In genomic region chr4:70984587-70984986, GRCh38 we compare ENCODE assay signal across 19 cellular contexts. TPM values are rescaled to one million over a fixed set of nuclear protein-coding genes. Genes with fewer than 3 reads are reported as not detected.
DNase-seq lines count a peak whose midpoint lies in the region; ATAC-seq and TF ChIP-seq lines count a peak whose summit lies in the region.
"Had no signal": no experiment of that assay in that cellular context is flagged by ENCODE, and none has a peak within 500 bp of the region (broad histone marks: within the 10 kb centered on the region; RNA-seq: fewer than 3 reads in every experiment).

No MANE protein-coding gene starts in this region.

- H3K4me2 ChIP-seq in Loucy (ENCODE audit: low read depth, low read length, poor library complexity, severe bottlenecking), result no peak overlapping the region
- H3K4me2 ChIP-seq: BLaER1, GM23338, KMS-11 had no signal

- H3K27ac Mint-ChIP-seq in effector memory CD8-positive, alpha-beta T cell, result no peak overlapping the region
- H3K27ac Mint-ChIP-seq in Caco-2 (ENCODE audit: unreplicated experiment), result no peak overlapping the region
- H3K27ac Mint-ChIP-seq: GM23338 had no signal

- no peaks in the 10 kb centered on the region for H3K9me3 Mint-ChIP-seq in effector memory CD8-positive, alpha-beta T cell
- H3K9me3 Mint-ChIP-seq in Caco-2 (ENCODE audit: unreplicated experiment), result no peaks in the 10 kb centered on the region
- H3K9me3 Mint-ChIP-seq: CD8-positive, alpha-beta memory T cell; GM23338 had no signal

- BruUV-seq in Caco-2 (replicated peaks; lab: Mats Ljungman, UMichigan), result no TSS peak

- no peaks in the 10 kb centered on the region for H4K20me1 ChIP-seq in Loucy (ENCODE audit: insufficient read depth, low read length, poor library complexity, severe bottlenecking)
- H4K20me1 ChIP-seq: BLaER1 had no signal

- intact Hi-C loops in Caco-2 (cut with micrococcal nuclease; ENCODE audit: unreplicated experiment), result no loop called here

- peaks cover 11% of the 10 kb centered on the region for H3K36me3 ChIP-seq in Loucy (ENCODE audit: insufficient read depth, low read length)
- no peaks in the 10 kb centered on the region for H3K36me3 ChIP-seq in Caco-2 (ENCODE audit: control insufficient read depth, insufficient read depth, low read length)
- H3K36me3 ChIP-seq: HAP-1 had no signal

- in situ Hi-C loops in G401 (cut with HindIII; ENCODE audit: low sequenced_read_pairs), result no loop called here

- POLR2A ChIA-PET in Caco-2 (lab: Charles Lee), result no interaction called here

- no peaks in the 10 kb centered on the region for H3F3A ChIP-seq in Loucy (ENCODE audit: low read depth)

- H3K79me2 ChIP-seq in Loucy (ENCODE audit: insufficient read depth, low read length), result no peaks in the 10 kb centered on the region

- H3K4me1 ChIP-seq in Loucy (ENCODE audit: insufficient read depth, low read length, poor library complexity, severe bottlenecking) (no peaks in the 10 kb centered on the region), Caco-2 (no peaks in the 10 kb centered on the region)
- H3K4me1 ChIP-seq: HAP-1 had no signal

- H3K27me3 Mint-ChIP-seq in effector memory CD8-positive, alpha-beta T cell, result no peaks in the 10 kb centered on the region
- no peaks in the 10 kb centered on the region for H3K27me3 Mint-ChIP-seq in Caco-2 (ENCODE audit: insufficient read depth, unreplicated experiment)
- H3K27me3 Mint-ChIP-seq: CD8-positive, alpha-beta memory T cell had no signal

- ATAC-seq in effector memory CD8-positive, alpha-beta T cell (replicated peaks), result peak; percentile 58
- ATAC-seq in HG03025 (IDR thresholded peaks at IDR 0.05; ENCODE audit: low FRiP score, unreplicated experiment) (no peak), GM18505 (IDR thresholded peaks at IDR 0.05; ENCODE audit: unreplicated experiment) (no peak)
- ATAC-seq: GM23338, Right ventricle myocardium inferior had no signal

- H3K36me3 Mint-ChIP-seq in effector memory CD8-positive, alpha-beta T cell (ENCODE audit: insufficient read depth), result no peaks in the 10 kb centered on the region
- H3K36me3 Mint-ChIP-seq in Caco-2 (ENCODE audit: insufficient read depth, unreplicated experiment), result no peaks in the 10 kb centered on the region

- H2AFZ ChIP-seq in Loucy (ENCODE audit: low read length), result no peak overlapping the region
- H2AFZ ChIP-seq: GM23338 had no signal

- no peak overlapping the region for H3K4me3 Mint-ChIP-seq in effector memory CD8-positive, alpha-beta T cell
- no peak overlapping the region for H3K4me3 Mint-ChIP-seq in Caco-2 (ENCODE audit: unreplicated experiment)
- H3K4me3 Mint-ChIP-seq: CD8-positive, alpha-beta memory T cell; GM23338 had no signal

- CTCF ChIA-PET in Caco-2 (lab: Charles Lee), result no interaction called here

- no peaks in the 10 kb centered on the region for H3K4me1 Mint-ChIP-seq in effector memory CD8-positive, alpha-beta T cell (ENCODE audit: low read depth in 2 of 2)
- H3K4me1 Mint-ChIP-seq in Caco-2 (ENCODE audit: low read depth, unreplicated experiment), result no peaks in the 10 kb centered on the region
- H3K4me1 Mint-ChIP-seq: CD8-positive, alpha-beta memory T cell; GM23338 had no signal

- TF ChIP-seq CTCF in Loucy (conservative IDR thresholded peaks at IDR 0.05; ENCODE audit: low read length), result peak; percentile 35
- TF ChIP-seq CTCF in Caco-2 (IDR thresholded peaks at IDR 0.05; ENCODE audit: insufficient read depth in 1 of 2, low read depth in 1 of 2, low read length in 1 of 2, severe bottlenecking in 1 of 2, unreplicated experiment in 1 of 2), result no peak

- no peak for TF ChIP-seq POLR2A in GM18505 (IDR thresholded peaks at IDR 0.05; ENCODE audit: borderline replicate concordance, extremely low read depth, insufficient read depth, insufficient read length)

- H3K4me3 ChIP-seq in Loucy (ENCODE audit: low read length, poor library complexity, severe bottlenecking) (no peak overlapping the region), Caco-2 (ENCODE audit: low read depth, low read length) (no peak overlapping the region)
- H3K4me3 ChIP-seq: BLaER1, GM23338, HAP-1 had no signal

- DNase-seq in G401 (ENCODE audit: low spot score) (peak; percentile 22), hypothalamus (lab: John Stamatoyannopoulos, UW) (no peak), Caco-2 (no peak)
- no peak for DNase-seq in effector memory CD8-positive, alpha-beta T cell
- DNase-seq: CD8-positive, alpha-beta memory T cell; MV-4-11; NCI-H1105 treated with DMSO at 0.1 percent for 48 hours; NCI-H2029 treated with DMSO at 0.1 percent for 48 hours; NCI-H345; NCI-H524; NCI-H774 had no signal

- no peaks in the 10 kb centered on the region for H3K9me3 ChIP-seq in Loucy (ENCODE audit: insufficient read depth, low read depth, low read length)
- H3K9me3 ChIP-seq in Caco-2, result no peaks in the 10 kb centered on the region
- H3K9me3 ChIP-seq: BLaER1, HAP-1 had no signal

- no peaks in the 10 kb centered on the region for H3K9me2 ChIP-seq in Loucy (replicated peaks; ENCODE audit: low read depth, low read length)

- no peak overlapping the region for H3K9ac ChIP-seq in Loucy (ENCODE audit: low read depth, low read length, poor library complexity, severe bottlenecking)
- H3K9ac ChIP-seq: BLaER1, KMS-11 had no signal

- H3K27me3 ChIP-seq in Loucy (ENCODE audit: insufficient read depth, low read length, poor library complexity, severe bottlenecking), result no peaks in the 10 kb centered on the region
- H3K27me3 ChIP-seq in Caco-2 (replicated peaks; ENCODE audit: control insufficient read depth, insufficient read depth, low read length), result no peaks in the 10 kb centered on the region
- H3K27me3 ChIP-seq: BLaER1 had no signal

RNA-seq across cellular contexts. Expression of gene DCK, which starts 8.9 kb away (rescaled TPM):
- total RNA-seq in G401 (2014; rRNA removed; shearing (Covaris generic)), result 22.2 and 26.8 TPM in 2 replicates
- 16.3 and 19.6 TPM in 2 replicates for total RNA-seq in Caco-2 (2022)
